Comparison of ENCODE assay signal across 16 cellular contexts in the genomic region with DNA sequence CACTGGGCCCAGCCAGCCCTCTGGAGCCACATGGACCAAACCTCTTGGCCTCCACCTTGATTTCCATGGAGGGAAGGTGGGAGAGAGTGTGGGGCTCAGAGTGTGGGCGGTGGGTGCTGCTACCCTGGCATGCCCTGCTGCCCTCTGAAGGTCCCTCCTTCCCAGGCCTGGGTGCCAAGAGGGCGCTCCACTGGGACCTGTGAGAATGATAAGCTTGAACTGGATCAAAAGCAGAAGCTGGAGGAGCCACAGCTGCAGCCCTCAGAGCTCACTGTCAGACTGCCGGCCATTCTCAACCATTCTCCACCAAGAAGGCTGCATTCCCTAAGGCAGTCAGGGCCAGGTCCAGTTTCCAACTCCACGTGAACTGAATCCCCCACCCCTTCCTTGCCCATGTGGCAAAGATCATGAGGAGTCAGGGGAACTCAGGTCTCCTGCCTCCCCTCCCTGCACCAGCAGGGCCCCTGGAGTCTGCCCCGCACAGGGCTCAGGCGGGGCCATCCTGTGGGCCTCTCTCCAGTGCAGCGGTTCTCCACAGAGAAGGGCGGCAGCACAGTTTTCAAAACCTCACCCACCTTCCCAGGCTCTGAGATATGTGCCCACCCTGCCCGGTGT. TPM values are rescaled to one million over a fixed set of nuclear protein-coding genes. Genes with fewer than 3 reads are reported as not detected.
A peak's percentile ranks its signal among the peaks of the same experiment; 100 is the strongest.
DNase-seq lines count a peak whose midpoint lies in the region; ATAC-seq and TF ChIP-seq lines count a peak whose summit lies in the region.
"Had no signal": no experiment of that assay in that cellular context is flagged by ENCODE, and none has a peak within 500 bp of the region (broad histone marks: within the 10 kb centered on the region; RNA-seq: fewer than 3 reads in every experiment).

No MANE protein-coding gene starts in this region.

- no peaks in the 10 kb centered on the region for H3K36me3 ChIP-seq in esophagus muscularis mucosa
- H3K36me3 ChIP-seq in mesenchymal stem cell (ENCODE audit: control insufficient read depth in 1 of 2, insufficient read depth in 2 of 2, low read depth in 1 of 2, low read length in 2 of 2): no peaks in the 10 kb centered on the region
- no peaks in the 10 kb centered on the region for H3K36me3 ChIP-seq in stomach
- H3K36me3 ChIP-seq in Caco-2 (ENCODE audit: control insufficient read depth, insufficient read depth, low read length): no peaks in the 10 kb centered on the region

- peak overlapping the region; percentile 52 for H4K8ac ChIP-seq in mesenchymal stem cell (ENCODE audit: low read length)

- no peak for DNase-seq in HFFc6
- DNase-seq in esophagus muscularis mucosa (ENCODE audit: extremely low spot score): no peak
- DNase-seq in mesenchymal stem cell: no peak
- no peak for DNase-seq in stomach
- DNase-seq in NCI-H2107 treated with DMSO at 0.1 percent for 48 hours (lab: John Stamatoyannopoulos, UW; ENCODE audit: unreplicated experiment): no peak
- DNase-seq in SW 1271 (lab: John Stamatoyannopoulos, UW): no peak
- DNase-seq in Caco-2: no peak
- no peak for DNase-seq in natural killer cell
- DNase-seq: Calu3, KG1, NCI-H1436 had no signal

- H3K27ac Mint-ChIP-seq in HFFc6 (peak overlapping the region; percentile 70), Caco-2 (ENCODE audit: unreplicated experiment) (no peak overlapping the region), natural killer cell (no peak overlapping the region)
- H3K27ac Mint-ChIP-seq: type B pancreatic cell had no signal

- H3K27me3 Mint-ChIP-seq in HFFc6 (ENCODE audit: insufficient read depth) (no peaks in the 10 kb centered on the region; the same call in 1 of the 2 replicates), Caco-2 (ENCODE audit: insufficient read depth, unreplicated experiment) (no peaks in the 10 kb centered on the region), natural killer cell (ENCODE audit: low read depth in 2 of 2) (no peaks in the 10 kb centered on the region)

- no CpG with 5 or more reads among the region's 9 CpGs for WGBS in esophagus muscularis mucosa
- WGBS in mesenchymal stem cell: 92% methylated on average over 7 of the region's 9 CpGs
- WGBS in stomach, 5 donors: 66 to 89% (median 84%) methylated on average over 6 to 9 of the region's 9 CpGs

- no peaks in the 10 kb centered on the region for H3K36me3 Mint-ChIP-seq in HFFc6 (ENCODE audit: low read depth)
- no peaks in the 10 kb centered on the region for H3K36me3 Mint-ChIP-seq in Caco-2 (ENCODE audit: insufficient read depth, unreplicated experiment)
- H3K36me3 Mint-ChIP-seq in natural killer cell: no peaks in the 10 kb centered on the region
- H3K36me3 Mint-ChIP-seq: type B pancreatic cell had no signal

- H3K4me3 Mint-ChIP-seq in HFFc6 (no peak overlapping the region), Caco-2 (ENCODE audit: unreplicated experiment) (no peak overlapping the region), natural killer cell (no peak overlapping the region)
- H3K4me3 Mint-ChIP-seq: type B pancreatic cell had no signal

- no peak overlapping the region for H2BK5ac ChIP-seq in mesenchymal stem cell (ENCODE audit: low read depth, low read length, poor library complexity, severe bottlenecking)

- CTCF ChIA-PET in Caco-2 (lab: Charles Lee): no interaction called here

- intact Hi-C loops in esophagus muscularis mucosa (cut with DNase I): no loop called here
- intact Hi-C loops in stomach (cut with DNase I; ENCODE audit: low total_unique reads): no loop called here
- intact Hi-C loops in Caco-2 (cut with micrococcal nuclease; ENCODE audit: unreplicated experiment): loop anchor here (5.0 kb wide), 1 partner anchor 59 kb away; no protein-coding TSS in a partner anchor
- intact Hi-C loops in natural killer cell (cut with micrococcal nuclease): no loop called here

- peak overlapping the region; percentile 86 for H3K9ac ChIP-seq in mesenchymal stem cell (ENCODE audit: low read length)
- H3K9ac ChIP-seq: parathyroid adenoma had no signal

- H3K27ac ChIP-seq in esophagus muscularis mucosa (replicated peaks in 1 of 4) (peak overlapping the region; percentile 57 to 79 (median 69)), mesenchymal stem cell (ENCODE audit: low read length, poor library complexity, severe bottlenecking) (no peak overlapping the region), stomach (peak overlapping the region in 4 of 5 donors; percentile 67 to 80 (median 78))
- H3K27ac ChIP-seq: parathyroid adenoma had no signal

- H3K4me1 ChIP-seq in esophagus muscularis mucosa (peaks cover 22 to 63% (median 52%) of the 10 kb centered on the region in 4 donors), mesenchymal stem cell (ENCODE audit: control insufficient read depth, insufficient read depth, low read depth, low read length) (peaks cover 13% of the 10 kb centered on the region), stomach (peaks cover 21 to 73% (median 55%) of the 10 kb centered on the region in 4 donors), Caco-2 (peaks cover 15% of the 10 kb centered on the region)
- H3K4me1 ChIP-seq: parathyroid adenoma had no signal

- no peak for TF ChIP-seq POLR2A in esophagus muscularis mucosa (IDR thresholded peaks at IDR 0.05; ENCODE audit: low read depth)
- no peak for TF ChIP-seq POLR2A in stomach (IDR thresholded peaks at IDR 0.05)

- H4K91ac ChIP-seq in mesenchymal stem cell (ENCODE audit: low read length): peak overlapping the region; percentile 91

- H3K9me3 ChIP-seq in esophagus muscularis mucosa: no peaks in the 10 kb centered on the region
- no peaks in the 10 kb centered on the region for H3K9me3 ChIP-seq in mesenchymal stem cell (ENCODE audit: control insufficient read depth, low read length)
- no peaks in the 10 kb centered on the region for H3K9me3 ChIP-seq in stomach
- no peaks in the 10 kb centered on the region for H3K9me3 ChIP-seq in Caco-2

- peak overlapping the region; percentile 41 to 63 for H3K18ac ChIP-seq in mesenchymal stem cell (ENCODE audit: low read depth in 1 of 2, low read length in 2 of 2)

- TF ChIP-seq CTCF in HFFc6 (IDR thresholded peaks at IDR 0.05) (no peak), esophagus muscularis mucosa (IDR thresholded peaks at IDR 0.05) (no peak), stomach (IDR thresholded peaks at IDR 0.05) (no peak), Caco-2 (IDR thresholded peaks at IDR 0.05; ENCODE audit: insufficient read depth in 1 of 2, low read depth in 1 of 2, low read length in 1 of 2, severe bottlenecking in 1 of 2, unreplicated experiment in 1 of 2) (no peak), natural killer cell (IDR thresholded peaks at IDR 0.05) (no peak)

- H3K23ac ChIP-seq in mesenchymal stem cell (ENCODE audit: low read length in 2 of 2): no peak overlapping the region

- peak overlapping the region; percentile 21 for H2BK120ac ChIP-seq in mesenchymal stem cell (ENCODE audit: low read depth, low read length)

- POLR2A ChIA-PET in Caco-2 (lab: Charles Lee): no interaction called here

- peaks cover 54% of the 10 kb centered on the region for H3K4me1 Mint-ChIP-seq in HFFc6 (ENCODE audit: low read depth)
- H3K4me1 Mint-ChIP-seq in Caco-2 (ENCODE audit: low read depth, unreplicated experiment): no peaks in the 10 kb centered on the region
- peaks cover 27 to 35% of the 10 kb centered on the region in 2 donors for H3K4me1 Mint-ChIP-seq in natural killer cell

- H3K27me3 ChIP-seq in esophagus muscularis mucosa: no peaks in the 10 kb centered on the region
- H3K27me3 ChIP-seq in mesenchymal stem cell (ENCODE audit: control insufficient read depth in 1 of 2, insufficient read depth in 1 of 2, low read length in 2 of 2): no peaks in the 10 kb centered on the region
- no peaks in the 10 kb centered on the region for H3K27me3 ChIP-seq in stomach
- no peaks in the 10 kb centered on the region for H3K27me3 ChIP-seq in Caco-2 (replicated peaks; ENCODE audit: control insufficient read depth, insufficient read depth, low read length)

- TF ChIP-seq EP300 in esophagus muscularis mucosa (IDR thresholded peaks at IDR 0.05) (no peak), stomach (IDR thresholded peaks at IDR 0.05) (no peak)

- H2BK12ac ChIP-seq in mesenchymal stem cell (ENCODE audit: low read length in 2 of 2): peak overlapping the region; percentile 59 to 84

- peak overlapping the region; percentile 19 to 88 for H3K4ac ChIP-seq in mesenchymal stem cell (ENCODE audit: low read depth in 1 of 2, low read length in 2 of 2)

- no peak for ATAC-seq in natural killer cell
- ATAC-seq: SK-N-SH treated with all-trans-retinoic acid at 6 μM for 48 hours had no signal

- H3K14ac ChIP-seq in mesenchymal stem cell (ENCODE audit: low read length in 2 of 2): no peak overlapping the region

- no peak overlapping the region for H2AK5ac ChIP-seq in mesenchymal stem cell (ENCODE audit: low read length, severe bottlenecking)

- BruUV-seq in Caco-2 (replicated peaks; lab: Mats Ljungman, UMichigan): no TSS peak

- H3K4me2 ChIP-seq in mesenchymal stem cell (ENCODE audit: low read length, poor library complexity, severe bottlenecking): no peak overlapping the region

- H3K79me1 ChIP-seq in mesenchymal stem cell (replicated peaks; ENCODE audit: low read length, poor library complexity, severe bottlenecking): no peaks in the 10 kb centered on the region

- H2AFZ ChIP-seq in mesenchymal stem cell (ENCODE audit: low read depth, low read length): no peak overlapping the region
- H2AFZ ChIP-seq: parathyroid adenoma had no signal

- H3K4me3 ChIP-seq in esophagus muscularis mucosa (no peak overlapping the region), mesenchymal stem cell (ENCODE audit: insufficient read depth in 1 of 2, low read depth in 1 of 2, low read length in 2 of 2) (no peak overlapping the region), stomach (no peak overlapping the region), Caco-2 (ENCODE audit: low read depth, low read length) (no peak overlapping the region)

- no peaks in the 10 kb centered on the region for H3K9me3 Mint-ChIP-seq in HFFc6
- no peaks in the 10 kb centered on the region for H3K9me3 Mint-ChIP-seq in Caco-2 (ENCODE audit: unreplicated experiment)
- no peaks in the 10 kb centered on the region for H3K9me3 Mint-ChIP-seq in natural killer cell
- H3K9me3 Mint-ChIP-seq: type B pancreatic cell had no signal

- peak overlapping the region; percentile 26 for H2BK15ac ChIP-seq in mesenchymal stem cell (ENCODE audit: low read depth, poor library complexity, severe bottlenecking)

RNA-seq across cellular contexts. Expression of a gene that starts 19.5 kb away (rescaled TPM):
- total RNA-seq in HFFc6 (2021; fragmentation: NEBNext Ultra II Directional; extraction: Animal tissue kit (Norgen Biotek cat#: 25700)): under 1 TPM in 1 of 6 experiments, not detected in 5; 0.09 TPM
- total RNA-seq in esophagus muscularis mucosa (1 to 10 TPM in 1 of 4 donors, under 1 TPM in 3; 0.45 to 3.7 (median 0.84) TPM), stomach (under 1 TPM in 2 of 5 donors, not detected in 3; 0.29 to 0.45 TPM), Caco-2 (2022) (not detected in 2 replicates), natural killer cell (10 to 100 TPM; 16.0 to 23.9 (median 20.5) TPM)
- polyA plus RNA-seq in mesenchymal stem cell (2013, experiment 1 of 2): 2.3 TPM
- polyA plus RNA-seq in mesenchymal stem cell (2013, experiment 2 of 2): 2.2 TPM
- polyA plus RNA-seq in stomach: under 1 TPM in 1 of 3 donors, not detected in 2; 0.08 TPM
- total RNA-seq: activated CD8-positive, alpha-beta memory T cell treated with anti-CD3 and anti-CD28 coated beads for 36 hours; Calu3; dermis microvascular lymphatic vessel endothelial cell had no signal
